3 cellular contexts compared by ENCODE assay signal in the genomic region with DNA sequence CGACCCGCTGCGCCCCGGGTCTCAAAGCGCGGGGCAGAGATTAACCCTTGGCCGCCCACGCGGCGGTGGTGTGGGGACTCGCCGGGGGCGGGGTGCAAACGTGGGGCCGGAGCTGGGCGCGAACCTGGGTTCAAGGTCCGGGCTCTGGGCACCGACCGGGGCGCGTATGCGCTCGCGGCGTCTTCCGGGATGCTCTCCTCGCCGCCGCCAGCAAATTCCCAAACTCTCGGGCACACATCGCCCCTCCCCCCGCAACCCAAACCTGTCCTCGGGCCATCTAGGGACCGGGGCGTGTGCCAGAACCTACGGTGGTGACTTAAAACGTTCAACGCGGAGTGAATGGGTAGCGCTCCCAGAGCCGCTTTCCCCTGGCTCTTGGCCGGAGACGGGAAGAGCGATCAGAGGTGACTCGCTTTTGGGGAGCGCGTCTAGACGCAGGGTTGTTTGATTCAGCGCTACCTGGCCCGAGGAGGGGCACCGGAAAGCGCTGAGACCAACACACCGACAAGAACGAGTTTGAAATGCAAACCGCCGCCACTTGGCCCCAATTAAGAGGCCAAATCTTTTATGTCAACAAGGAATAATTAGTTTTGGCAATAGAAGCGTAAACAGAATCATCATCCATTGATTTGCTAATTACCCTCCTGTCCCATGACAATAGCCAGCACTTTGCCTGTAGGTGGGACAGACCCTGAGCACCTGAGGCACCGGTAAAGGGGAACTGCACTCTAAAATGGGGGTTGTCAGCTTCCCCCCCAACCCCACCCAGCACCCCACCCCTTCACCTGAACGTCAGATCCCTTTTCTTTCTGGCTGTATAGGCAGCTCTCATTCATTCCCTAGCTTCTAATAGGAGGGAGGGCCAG.
TF ChIP-seq lines count a peak whose summit lies in the region.

No MANE protein-coding gene starts in this region.

TF ChIP-seq in SK-N-SH, 30 proteins besides CTCF, POLR2A, EP300 and RAD21:
- TF ChIP-seq, protein P1, sequence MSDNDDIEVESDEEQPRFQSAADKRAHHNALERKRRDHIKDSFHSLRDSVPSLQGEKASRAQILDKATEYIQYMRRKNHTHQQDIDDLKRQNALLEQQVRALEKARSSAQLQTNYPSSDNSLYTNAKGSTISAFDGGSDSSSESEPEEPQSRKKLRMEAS (IDR thresholded peaks at IDR 0.05; ENCODE audit: low read depth), result 0 out of 2 replicates have a peak, but pooled peaks have one; percentile 6
- no peak for TF ChIP-seq TAF1 (IDR thresholded peaks at IDR 0.05; ENCODE audit: borderline replicate concordance, low read depth, low read length)

TF ChIP-seq in SK-N-SH treated with all-trans-retinoic acid at 6 μM for 48 hours, 23 proteins besides CTCF, POLR2A, EP300 and RAD21:
- TF ChIP-seq TCF4 (CRISPR knock-in tag; IDR thresholded peaks at IDR 0.05; ENCODE audit: borderline replicate concordance), result no peak
- TF ChIP-seq GLIS3 (CRISPR knock-in tag; IDR thresholded peaks at IDR 0.05), result no peak
- TF ChIP-seq ZNF8 (CRISPR knock-in tag; IDR thresholded peaks at IDR 0.05), result no peak
- TF ChIP-seq SNAI2 (CRISPR knock-in tag; IDR thresholded peaks at IDR 0.05), result no peak
- no peak for TF ChIP-seq ZC3H10 (CRISPR knock-in tag; IDR thresholded peaks at IDR 0.05)
- TF ChIP-seq TSHZ2 (CRISPR knock-in tag; IDR thresholded peaks at IDR 0.05), result no peak
- TF ChIP-seq ISL1 (CRISPR knock-in tag; IDR thresholded peaks at IDR 0.05), result no peak
- no peak for TF ChIP-seq ZNF565 (CRISPR knock-in tag; conservative IDR thresholded peaks at IDR 0.05; ENCODE audit: low read depth)

TF ChIP-seq in GM12878, 131 proteins besides CTCF, POLR2A, EP300 and RAD21:
- TF ChIP-seq ZSCAN29 (IDR thresholded peaks at IDR 0.05) (no peak), IRF5 (IDR thresholded peaks at IDR 0.05; ENCODE audit: borderline replicate concordance) (no peak), SUZ12 (IDR thresholded peaks at IDR 0.05; ENCODE audit: unreplicated experiment) (no peak), FOXK2 (IDR thresholded peaks at IDR 0.05) (no peak), SREBF1 (IDR thresholded peaks at IDR 0.05; ENCODE audit: low read length) (no peak), SP1 (IDR thresholded peaks at IDR 0.05; ENCODE audit: low read depth, low read length) (no peak), WRNIP1 (IDR thresholded peaks at IDR 0.05; ENCODE audit: borderline replicate concordance, low read depth, low read length) (no peak), IKZF1 (conservative IDR thresholded peaks at IDR 0.05) (peak; percentile 24; the same call in 1 of the 2 replicates), EGR1 (IDR thresholded peaks at IDR 0.05; ENCODE audit: borderline replicate concordance in 1 of 2, low read depth in 2 of 2, low read length in 2 of 2) (peak in 1 of 2 experiments; percentile 24; a peak in 1 of 3 replicates), NBN (IDR thresholded peaks at IDR 0.05) (no peak), ZNF687 (IDR thresholded peaks at IDR 0.05) (no peak), HDAC2 (IDR thresholded peaks at IDR 0.05) (no peak), TCF3 (IDR thresholded peaks at IDR 0.05; ENCODE audit: borderline replicate concordance, insufficient read depth, low read depth, low read length) (no peak), ZNF207 (IDR thresholded peaks at IDR 0.05; ENCODE audit: borderline replicate concordance) (no peak), GATAD2B (conservative IDR thresholded peaks at IDR 0.05; ENCODE audit: low read depth) (0 out of 2 replicates have a peak, but pooled peaks have one; percentile 33), STAT1 (conservative IDR thresholded peaks at IDR 0.05) (no peak), HDAC6 (IDR thresholded peaks at IDR 0.05; ENCODE audit: unreplicated experiment) (peak; percentile 49)
- TF ChIP-seq, protein P2, sequence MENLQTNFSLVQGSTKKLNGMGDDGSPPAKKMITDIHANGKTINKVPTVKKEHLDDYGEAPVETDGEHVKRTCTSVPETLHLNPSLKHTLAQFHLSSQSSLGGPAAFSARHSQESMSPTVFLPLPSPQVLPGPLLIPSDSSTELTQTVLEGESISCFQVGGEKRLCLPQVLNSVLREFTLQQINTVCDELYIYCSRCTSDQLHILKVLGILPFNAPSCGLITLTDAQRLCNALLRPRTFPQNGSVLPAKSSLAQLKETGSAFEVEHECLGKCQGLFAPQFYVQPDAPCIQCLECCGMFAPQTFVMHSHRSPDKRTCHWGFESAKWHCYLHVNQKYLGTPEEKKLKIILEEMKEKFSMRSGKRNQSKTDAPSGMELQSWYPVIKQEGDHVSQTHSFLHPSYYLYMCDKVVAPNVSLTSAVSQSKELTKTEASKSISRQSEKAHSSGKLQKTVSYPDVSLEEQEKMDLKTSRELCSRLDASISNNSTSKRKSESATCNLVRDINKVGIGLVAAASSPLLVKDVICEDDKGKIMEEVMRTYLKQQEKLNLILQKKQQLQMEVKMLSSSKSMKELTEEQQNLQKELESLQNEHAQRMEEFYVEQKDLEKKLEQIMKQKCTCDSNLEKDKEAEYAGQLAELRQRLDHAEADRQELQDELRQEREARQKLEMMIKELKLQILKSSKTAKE (IDR thresholded peaks at IDR 0.05; ENCODE audit: low read depth, poor library complexity, severe bottlenecking), result no peak
